ENCODE assay signal across 36 cellular contexts in the genomic region with DNA sequence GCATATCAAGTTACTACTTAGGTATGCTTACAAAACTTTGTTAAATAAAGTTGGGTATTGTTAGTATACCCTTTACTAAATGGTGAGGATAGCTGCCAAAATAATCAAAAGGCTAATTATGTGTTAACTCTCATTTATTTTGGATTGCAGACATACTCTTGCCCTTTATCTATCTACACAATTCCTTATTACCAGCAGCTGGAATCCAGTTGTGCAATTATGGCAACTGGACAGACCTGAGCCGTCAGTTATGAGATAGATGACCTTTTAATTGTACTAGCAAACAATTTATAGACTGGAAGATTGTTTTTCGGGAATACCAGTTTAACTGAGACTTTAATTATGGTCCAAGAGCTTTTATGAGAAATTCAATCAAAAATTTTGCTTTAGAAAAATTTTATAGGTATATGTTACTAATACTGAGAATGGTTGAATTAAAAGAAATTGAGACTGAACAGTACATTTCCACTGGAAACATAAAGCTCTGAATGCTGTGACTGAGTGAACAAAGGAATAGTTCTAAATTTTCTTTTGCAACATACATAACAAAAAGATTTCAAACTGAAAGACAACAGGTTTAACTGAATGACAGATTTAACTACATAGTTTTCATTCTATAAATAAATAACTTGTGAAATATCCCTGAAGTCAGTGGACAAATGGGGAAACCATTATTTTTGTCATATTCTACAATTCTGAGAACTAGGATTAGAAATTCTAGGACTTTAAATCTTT.
"Had no signal": no experiment of that assay in that cellular context is flagged by ENCODE, and none has a peak within 500 bp of the region (broad histone marks: within the 10 kb centered on the region; RNA-seq: fewer than 3 reads in every experiment).

No MANE protein-coding gene starts in this region.

- H3K9me3 ChIP-seq: adrenal gland had no signal

- H3K4me3 ChIP-seq: adrenal gland had no signal

- H3K9ac ChIP-seq: KMS-11 had no signal

- H3K27ac ChIP-seq: adrenal gland, KMS-11, RWPE1, VCaP had no signal

- H3K27me3 ChIP-seq: adrenal gland had no signal

- H3K4me2 ChIP-seq: KMS-11 had no signal

- ATAC-seq: activated CD8-positive, alpha-beta memory T cell treated with anti-CD3 and anti-CD28 coated beads, Interleukin-2, amount 10 ng/mL, durations not matched to agents 7 days and 5 days; activated T-helper 17 cell treated with anti-CD3 and anti-CD28 coated beads, Interleukin-2, amount 50 U/mL, for 72 hours; PC-3; Right ventricle myocardium inferior had no signal

- H3K4me1 ChIP-seq: adrenal gland had no signal

- DNase-seq: activated B cell treated with CpG ODN at 0.5 μM for 24 hours; activated CD4-positive, alpha-beta memory T cell treated with anti-CD3 and anti-CD28 coated beads, Interleukin-2, amount 10 ng/mL, durations not matched to agents 7 days and 5 days; activated CD4-positive, alpha-beta T cell treated with anti-CD3 and anti-CD28 coated beads for 4 hours; activated CD4-positive, CD25-positive, alpha-beta regulatory T cell treated with anti-CD3 and anti-CD28 coated beads, Interleukin-2, amount 50 U/mL, for 72 hours; activated CD8-positive, alpha-beta memory T cell treated with anti-CD3 and anti-CD28 coated beads for 24 hours; activated CD8-positive, alpha-beta memory T cell treated with anti-CD3 and anti-CD28 coated beads, Interleukin-2, amount 10 ng/mL, durations not matched to agents 7 days and 5 days; activated CD8-positive, alpha-beta memory T cell treated with anti-CD3 and anti-CD28 coated beads, Interleukin-2, amount 50 U/mL, for 48 hours; activated gamma-delta T cell; activated naive CD4-positive, alpha-beta T cell treated with Interleukin-2 at 50 U/mL for 16 hours; activated naive CD8-positive, alpha-beta T cell treated with anti-CD3 and anti-CD28 coated beads, Interleukin-2, amount 10 ng/mL, durations not matched to agents 7 days and 5 days; activated T-cell treated with anti-CD3 and anti-CD28 coated beads, Interleukin-2, amount 50 U/mL, for 48 hours; adrenal gland; anterior cingulate cortex; caudate nucleus; cerebellar nuclear complex; MM.1S; NCI-H1048; NCI-H1105 treated with DMSO at 0.1 percent for 48 hours; NCI-H1436 treated with DMSO at 0.1 percent for 48 hours; NCI-H1694 treated with DMSO at 0.1 percent for 48 hours; NCI-H2029; NCI-H345; NCI-H524 treated with DMSO at 0.1 percent for 48 hours; NCI-H82; NK-92 treated with Interleukin-12 subunit alpha and Interleukin-12 subunit beta, amount 100 ng/mL, for 24 hours; PC-3; SIG-M5; SW 1271; T-helper 1 cell; T-helper 2 cell; T-helper 9 cell had no signal
